Comparison of ENCODE assay signal across 1 cellular context in the genomic region with DNA sequence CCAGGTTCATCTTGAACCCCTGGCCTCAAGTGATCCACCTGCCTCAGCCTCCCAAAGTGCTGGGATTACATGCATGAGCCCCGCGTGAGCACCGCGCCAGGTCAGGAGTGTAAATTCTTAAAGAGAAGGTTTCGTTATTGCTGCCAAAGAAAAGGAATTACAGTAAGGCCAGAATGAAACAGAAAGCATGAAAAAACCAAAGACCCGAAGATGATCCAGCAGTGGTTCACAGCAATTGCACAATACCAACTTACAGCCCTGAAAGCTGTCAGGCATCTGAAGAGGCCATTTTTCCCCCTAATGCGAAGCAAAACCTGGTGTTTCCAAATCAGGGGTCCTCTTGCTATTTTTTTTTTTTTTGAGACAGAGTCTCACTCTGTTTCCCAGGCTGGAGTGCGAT.
TF ChIP-seq lines count a peak whose summit lies in the region.

No MANE protein-coding gene starts in this region.

TF ChIP-seq in HepG2, 621 proteins besides CTCF, POLR2A, EP300 and RAD21:
- peak; percentile 76; the same call in 1 of the 2 replicates for TF ChIP-seq FOXC1 (CRISPR knock-in tag; IDR thresholded peaks at IDR 0.05; ENCODE audit: borderline replicate concordance)
- TF ChIP-seq, protein P1, sequence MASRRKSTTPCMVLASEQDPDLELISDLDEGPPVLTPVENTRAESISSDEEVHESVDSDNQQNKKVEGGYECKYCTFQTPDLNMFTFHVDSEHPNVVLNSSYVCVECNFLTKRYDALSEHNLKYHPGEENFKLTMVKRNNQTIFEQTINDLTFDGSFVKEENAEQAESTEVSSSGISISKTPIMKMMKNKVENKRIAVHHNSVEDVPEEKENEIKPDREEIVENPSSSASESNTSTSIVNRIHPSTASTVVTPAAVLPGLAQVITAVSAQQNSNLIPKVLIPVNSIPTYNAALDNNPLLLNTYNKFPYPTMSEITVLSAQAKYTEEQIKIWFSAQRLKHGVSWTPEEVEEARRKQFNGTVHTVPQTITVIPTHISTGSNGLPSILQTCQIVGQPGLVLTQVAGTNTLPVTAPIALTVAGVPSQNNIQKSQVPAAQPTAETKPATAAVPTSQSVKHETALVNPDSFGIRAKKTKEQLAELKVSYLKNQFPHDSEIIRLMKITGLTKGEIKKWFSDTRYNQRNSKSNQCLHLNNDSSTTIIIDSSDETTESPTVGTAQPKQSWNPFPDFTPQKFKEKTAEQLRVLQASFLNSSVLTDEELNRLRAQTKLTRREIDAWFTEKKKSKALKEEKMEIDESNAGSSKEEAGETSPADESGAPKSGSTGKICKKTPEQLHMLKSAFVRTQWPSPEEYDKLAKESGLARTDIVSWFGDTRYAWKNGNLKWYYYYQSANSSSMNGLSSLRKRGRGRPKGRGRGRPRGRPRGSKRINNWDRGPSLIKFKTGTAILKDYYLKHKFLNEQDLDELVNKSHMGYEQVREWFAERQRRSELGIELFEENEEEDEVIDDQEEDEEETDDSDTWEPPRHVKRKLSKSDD (CRISPR knock-in tag; IDR thresholded peaks at IDR 0.05; ENCODE audit: low read depth): 0 out of 2 replicates have a peak, but pooled peaks have one; percentile 47
- TF ChIP-seq ZBTB20 (CRISPR knock-in tag; IDR thresholded peaks at IDR 0.05; ENCODE audit: borderline replicate concordance, low read depth): no peak
- TF ChIP-seq GABPB1 (CRISPR knock-in tag; IDR thresholded peaks at IDR 0.05): no peak
- TF ChIP-seq, protein P2, sequence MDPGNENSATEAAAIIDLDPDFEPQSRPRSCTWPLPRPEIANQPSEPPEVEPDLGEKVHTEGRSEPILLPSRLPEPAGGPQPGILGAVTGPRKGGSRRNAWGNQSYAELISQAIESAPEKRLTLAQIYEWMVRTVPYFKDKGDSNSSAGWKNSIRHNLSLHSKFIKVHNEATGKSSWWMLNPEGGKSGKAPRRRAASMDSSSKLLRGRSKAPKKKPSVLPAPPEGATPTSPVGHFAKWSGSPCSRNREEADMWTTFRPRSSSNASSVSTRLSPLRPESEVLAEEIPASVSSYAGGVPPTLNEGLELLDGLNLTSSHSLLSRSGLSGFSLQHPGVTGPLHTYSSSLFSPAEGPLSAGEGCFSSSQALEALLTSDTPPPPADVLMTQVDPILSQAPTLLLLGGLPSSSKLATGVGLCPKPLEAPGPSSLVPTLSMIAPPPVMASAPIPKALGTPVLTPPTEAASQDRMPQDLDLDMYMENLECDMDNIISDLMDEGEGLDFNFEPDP (CRISPR knock-in tag; conservative IDR thresholded peaks at IDR 0.05): 0 out of 2 replicates have a peak, but pooled peaks have one; percentile 39
- TF ChIP-seq FLYWCH1 (CRISPR knock-in tag; IDR thresholded peaks at IDR 0.05): peak; percentile 1; the same call in 1 of the 2 replicates
- TF ChIP-seq CEBPG (CRISPR knock-in tag; IDR thresholded peaks at IDR 0.05): peak; percentile 89
- peak; percentile 97 for TF ChIP-seq CEBPB (IDR thresholded peaks at IDR 0.05; ENCODE audit: borderline replicate concordance, low read depth, low read length)
TF ChIP-seq in HepG2: peak in this region for 6.
